Comparison of ENCODE assay signal across 10 cellular contexts in genomic region chrX:150959557-150959956, GRCh38.
"Had no signal": no experiment of that assay in that cellular context is flagged by ENCODE, and none has a peak within 500 bp of the region (broad histone marks: within the 10 kb centered on the region; RNA-seq: fewer than 3 reads in every experiment).

No MANE protein-coding gene starts in this region.

- H3K4me2 ChIP-seq: KMS-11 had no signal

- ATAC-seq: HCT116, HepG2 had no signal

- H2AFZ ChIP-seq: GM23248 had no signal

- H3K36me3 ChIP-seq: HAP-1 had no signal

- H3K9ac ChIP-seq: GM23248, KMS-11 had no signal

- H3K27ac ChIP-seq: GM23248, HL-60, KMS-11 had no signal

- H3K4me1 ChIP-seq: HAP-1 had no signal

- H3K9me3 ChIP-seq: HAP-1 had no signal

- DNase-seq: GM23248, GOT3, H7, HFFc6, KBM-7 had no signal

- H3K4me3 ChIP-seq: GM23248, HAP-1 had no signal
